1 cellular context compared by ENCODE assay signal in the genomic region with DNA sequence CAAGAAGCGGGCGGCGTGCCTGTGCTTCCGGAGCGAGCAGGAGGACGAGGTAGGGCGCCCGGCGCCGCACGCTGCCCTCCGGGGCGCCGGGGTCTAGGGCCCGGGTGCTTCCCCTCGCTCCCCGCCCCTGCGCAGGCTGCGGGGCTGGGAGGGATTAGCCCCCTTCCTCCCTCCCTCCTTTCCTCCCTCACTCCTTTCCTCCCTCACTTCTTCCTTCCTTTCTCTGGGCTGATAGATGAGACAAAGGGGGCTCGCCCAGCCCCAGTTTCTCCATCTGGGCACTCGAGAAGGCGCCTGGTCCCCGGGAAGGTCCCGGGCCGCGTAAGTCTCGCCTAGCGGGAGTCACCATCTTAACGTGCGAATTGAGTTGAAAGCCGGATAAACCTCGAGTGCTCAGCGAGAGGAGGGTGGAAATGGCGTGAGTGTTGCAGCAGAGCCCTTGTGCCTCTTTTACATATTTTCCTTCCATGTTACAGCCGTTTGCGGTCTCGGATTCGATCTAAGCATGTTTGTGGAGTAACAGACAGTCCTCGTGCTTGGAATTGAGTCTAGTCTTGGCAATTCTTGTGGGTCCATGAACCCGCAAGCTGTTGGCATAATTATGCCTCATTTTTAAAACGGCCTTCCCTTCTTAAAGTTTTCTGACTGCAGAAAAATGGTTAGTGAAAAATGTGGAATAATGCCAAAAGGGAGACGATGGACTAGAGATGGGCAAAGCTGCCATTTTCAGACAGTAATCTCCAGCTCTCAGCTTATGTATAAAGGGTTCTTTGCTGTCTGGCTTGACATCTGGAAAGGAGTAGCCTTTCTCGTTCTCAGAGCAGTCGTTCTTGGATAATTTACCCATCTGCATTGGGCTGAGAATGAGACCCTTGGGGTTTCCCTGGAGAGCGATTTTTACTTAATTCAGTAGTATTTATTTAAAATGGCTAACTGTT.
A peak's percentile ranks its signal among the peaks of the same experiment; 100 is the strongest.
TF ChIP-seq lines count a peak whose summit lies in the region.

No MANE protein-coding gene starts in this region.

TF ChIP-seq in GM12878, 131 proteins besides CTCF, POLR2A, EP300 and RAD21 (continued from another document):
- no peak for TF ChIP-seq ELK1 (IDR thresholded peaks at IDR 0.05; ENCODE audit: low read depth, low read length)
- TF ChIP-seq RBBP5 (conservative IDR thresholded peaks at IDR 0.05) = no peak
- TF ChIP-seq KLF5 (IDR thresholded peaks at IDR 0.05; ENCODE audit: partially characterized antibody) = no peak
- TF ChIP-seq HDGF (IDR thresholded peaks at IDR 0.05) = no peak
- TF ChIP-seq POLR2AphosphoS5 (IDR thresholded peaks at IDR 0.05; ENCODE audit: low read length) = peak; percentile 77
- no peak for TF ChIP-seq SMARCA5 (IDR thresholded peaks at IDR 0.05)
- no peak for TF ChIP-seq MTA2 (IDR thresholded peaks at IDR 0.05; ENCODE audit: low read depth)
- TF ChIP-seq CREB1 (IDR thresholded peaks at IDR 0.05; ENCODE audit: low read depth) = 0 out of 2 replicates have a peak, but pooled peaks have one; percentile 19
- TF ChIP-seq TCF12 (IDR thresholded peaks at IDR 0.05; ENCODE audit: low read depth, low read length) = no peak
- no peak for TF ChIP-seq ZNF622 (IDR thresholded peaks at IDR 0.05)
